In the genomic region with DNA sequence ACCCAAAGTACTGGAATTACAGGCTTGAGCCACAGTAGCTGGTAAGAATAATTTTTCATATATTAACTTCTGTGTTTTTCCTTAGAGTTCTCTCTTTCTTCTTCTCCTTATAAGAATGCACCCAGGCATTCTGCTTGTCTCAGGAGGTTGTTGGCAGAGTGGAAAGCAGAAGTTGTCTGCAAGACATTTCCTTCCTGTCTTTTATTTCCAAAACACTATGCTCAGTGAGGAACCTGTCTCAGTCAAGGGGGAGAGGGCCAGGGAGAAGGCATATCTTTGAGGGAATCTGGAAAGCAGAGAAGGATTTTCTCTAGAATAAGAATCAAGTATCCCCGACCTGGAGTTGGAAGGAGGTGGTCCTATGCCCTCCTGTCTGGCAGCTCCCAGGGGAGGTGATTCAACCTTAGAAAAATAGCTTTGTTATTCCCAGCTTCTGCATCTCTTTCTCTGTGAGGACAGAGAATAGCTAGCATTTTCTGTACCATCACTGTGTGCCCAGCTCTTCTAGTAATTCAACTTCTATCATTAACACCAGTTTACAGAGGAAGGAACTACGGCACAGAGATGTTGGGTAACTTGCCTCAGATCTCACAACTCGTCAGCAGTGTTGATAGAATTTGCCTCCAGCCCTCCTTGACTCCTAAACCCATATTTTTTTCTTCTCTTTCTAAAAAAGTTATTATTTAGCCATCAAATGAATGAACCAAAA, we compare ENCODE assay signal across 14 cellular contexts. TPM values are rescaled to one million over a fixed set of nuclear protein-coding genes. Genes with fewer than 3 reads are reported as not detected.
A peak's percentile ranks its signal among the peaks of the same experiment; 100 is the strongest.
DNase-seq lines count a peak whose midpoint lies in the region; ATAC-seq and TF ChIP-seq lines count a peak whose summit lies in the region.
"Had no signal": no experiment of that assay in that cellular context is flagged by ENCODE, and none has a peak within 500 bp of the region (broad histone marks: within the 10 kb centered on the region; RNA-seq: fewer than 3 reads in every experiment).

No MANE protein-coding gene starts in this region.

- H3K9me2 ChIP-seq in Karpas-422 (replicated peaks; ENCODE audit: insufficient read depth, low read length), result no peaks in the 10 kb centered on the region

- H3K4me3 Mint-ChIP-seq in T-helper 17 cell, result peak overlapping the region; percentile 76
- H3K4me3 Mint-ChIP-seq: stimulated activated naive CD8-positive, alpha-beta T cell treated with anti-CD3 and anti-CD28 coated beads, Interleukin-15, Interleukin-2, amounts not matched to agents 100 ng/mL and 50 ng/mL, for 24 hours had no signal

- H2AFZ ChIP-seq in Karpas-422 (ENCODE audit: low read length), result no peak overlapping the region

- peaks cover 25% of the 10 kb centered on the region for H3K4me1 Mint-ChIP-seq in T-helper 17 cell

- H3K4me3 ChIP-seq in left ventricle myocardium inferior (no peak overlapping the region), right lobe of liver (no peak overlapping the region), Karpas-422 (ENCODE audit: low read length) (no peak overlapping the region)
- H3K4me3 ChIP-seq: SJSA1 had no signal

- peaks cover 50% of the 10 kb centered on the region for H3K4me1 ChIP-seq in left ventricle myocardium inferior
- peaks cover 0 to 14% (median 3%) of the 10 kb centered on the region in 4 donors for H3K4me1 ChIP-seq in right lobe of liver
- H3K4me1 ChIP-seq in Karpas-422 (ENCODE audit: low read length), result peaks cover 18% of the 10 kb centered on the region

- ATAC-seq in left ventricle myocardium superior, result no peak
- ATAC-seq in T-helper 17 cell, result no peak
- no peak for ATAC-seq in right lobe of liver
- ATAC-seq: left colon had no signal

- no peak for TF ChIP-seq CTCF in left ventricle myocardium inferior (IDR thresholded peaks at IDR 0.05; ENCODE audit: borderline replicate concordance)
- no peak for TF ChIP-seq CTCF in right lobe of liver (IDR thresholded peaks at IDR 0.05)

- WGBS in right lobe of liver (ENCODE audit: insufficient coverage, low coverage, low lambda C conversion rate, missing lambda C conversion rate), result 53% methylated on average over 3 of the region's 3 CpGs

- H3K27me3 ChIP-seq in left ventricle myocardium inferior (ENCODE audit: low read depth) (no peaks in the 10 kb centered on the region), right lobe of liver (no peaks in the 10 kb centered on the region), Karpas-422 (ENCODE audit: low read length) (no peaks in the 10 kb centered on the region)
- H3K27me3 ChIP-seq: SJSA1 had no signal

- H3K4me2 ChIP-seq in Karpas-422 (ENCODE audit: low read depth, low read length, poor library complexity, severe bottlenecking), result no peak overlapping the region

- DNase-seq in left ventricle myocardium inferior (no peak), left ventricle myocardium superior (no peak), T-helper 17 cell (no peak), right lobe of liver (no peak), DMS114 treated with DMSO at 0.1 percent for 48 hours (lab: John Stamatoyannopoulos, UW; ENCODE audit: unreplicated experiment) (no peak), kidney tubule cell (ENCODE audit: low spot score) (no peak), Karpas-422 (no peak), NCI-H526 treated with DMSO at 0.1 percent for 48 hours (lab: John Stamatoyannopoulos, UW) (no peak)
- DNase-seq: Caco-2, left colon, NCI-H1694 treated with DMSO at 0.1 percent for 48 hours had no signal

- H3K9me3 ChIP-seq in left ventricle myocardium inferior (replicated peaks), result no peaks in the 10 kb centered on the region
- H3K9me3 ChIP-seq in T-helper 17 cell (ENCODE audit: control insufficient read depth, low read length, poor library complexity, severe bottlenecking), result no peaks in the 10 kb centered on the region
- H3K9me3 ChIP-seq in right lobe of liver, result no peaks in the 10 kb centered on the region
- H3K9me3 ChIP-seq in Karpas-422 (ENCODE audit: low read length), result no peaks in the 10 kb centered on the region
- H3K9me3 ChIP-seq: Caco-2 had no signal

- no peaks in the 10 kb centered on the region for H3K27me3 Mint-ChIP-seq in T-helper 17 cell
- H3K27me3 Mint-ChIP-seq: stimulated activated naive CD8-positive, alpha-beta T cell treated with anti-CD3 and anti-CD28 coated beads, Interleukin-15, Interleukin-2, amounts not matched to agents 100 ng/mL and 50 ng/mL, for 24 hours had no signal

- peak; percentile 26 for TF ChIP-seq POLR2A in right lobe of liver (IDR thresholded peaks at IDR 0.05)

- H3K27ac Mint-ChIP-seq in T-helper 17 cell, result peak overlapping the region; percentile 90

- no peaks in the 10 kb centered on the region for H4K20me1 ChIP-seq in Karpas-422 (ENCODE audit: insufficient read depth, low read depth, low read length)

- intact Hi-C loops in left ventricle myocardium inferior (cut with micrococcal nuclease), result no loop called here
- intact Hi-C loops in left ventricle myocardium superior (cut with micrococcal nuclease), result no loop called here
- intact Hi-C loops in right lobe of liver (cut with DNase I), result no loop called here

- H3K79me2 ChIP-seq in Karpas-422 (ENCODE audit: low read length), result peaks cover 5% of the 10 kb centered on the region

- no peaks in the 10 kb centered on the region for H3K36me3 ChIP-seq in left ventricle myocardium inferior
- no peaks in the 10 kb centered on the region for H3K36me3 ChIP-seq in right lobe of liver
- H3K36me3 ChIP-seq in Karpas-422 (ENCODE audit: insufficient read depth, low read length), result no peaks in the 10 kb centered on the region

- peaks cover 2% of the 10 kb centered on the region for H3K36me3 Mint-ChIP-seq in T-helper 17 cell (ENCODE audit: low read depth)

- peak overlapping the region; percentile 94 for H3K27ac ChIP-seq in left ventricle myocardium inferior (replicated peaks)
- H3K27ac ChIP-seq in right lobe of liver, result peak overlapping the region; percentile 5 to 25 (median 20)
- H3K27ac ChIP-seq in Karpas-422 (ENCODE audit: low read length), result no peak overlapping the region
- H3K27ac ChIP-seq: epithelial cell of prostate, SJSA1 had no signal

- H3K9ac ChIP-seq in Karpas-422 (ENCODE audit: low read length), result no peak overlapping the region

RNA-seq across cellular contexts. Expression of a gene that starts 3.8 kb away (rescaled TPM):
- total RNA-seq in left ventricle myocardium inferior (8.2 TPM), left ventricle myocardium superior (10.6 TPM), T-helper 17 cell (10 to 100 TPM; 75.8 to 84.8 TPM), right lobe of liver (100 to 1,000 TPM in 5 of 6 experiments, 10 to 100 TPM in 1; 64.9 to 175 (median 150) TPM)
- 8.5 and 13.7 TPM in 2 replicates for total RNA-seq in Karpas-422 (2014; rRNA removed; shearing (Covaris generic); ENCODE audit: low replicate concordance)
